Comparison of ENCODE assay signal across 1 cellular context in genomic region chr9:129751841-129752801, GRCh38.
TF ChIP-seq lines count a peak whose summit lies in the region.

No MANE protein-coding gene starts in this region.

TF ChIP-seq in HCT116, 20 proteins besides CTCF, POLR2A, EP300 and RAD21 (continued from another document):
- TF ChIP-seq REST (IDR thresholded peaks at IDR 0.05; ENCODE audit: low read depth) (no peak), SRF (IDR thresholded peaks at IDR 0.05; ENCODE audit: low read depth) (no peak), ZNF274 (IDR thresholded peaks at IDR 0.05; ENCODE audit: low read depth, low read length) (no peak), EZH2phosphoT487 (IDR thresholded peaks at IDR 0.05; ENCODE audit: borderline replicate concordance) (no peak), ZFX (IDR thresholded peaks at IDR 0.05) (no peak), SIN3A (IDR thresholded peaks at IDR 0.05; ENCODE audit: low read depth) (0 out of 2 replicates have a peak, but pooled peaks have one; percentile 30), EGR1 (IDR thresholded peaks at IDR 0.05; ENCODE audit: low read depth) (no peak), SP1 (IDR thresholded peaks at IDR 0.05; ENCODE audit: low read depth) (no peak), CBX3 (IDR thresholded peaks at IDR 0.05; ENCODE audit: low read depth) (no peak), ELF1 (IDR thresholded peaks at IDR 0.05; ENCODE audit: borderline replicate concordance, low read depth) (no peak)
TF ChIP-seq in HCT116: peak in this region for 4.
